Comparison of ENCODE assay signal across 7 cellular contexts in genomic region chr10:13472359-13472758, GRCh38.
"Had no signal": no experiment of that assay in that cellular context is flagged by ENCODE, and none has a peak within 500 bp of the region (broad histone marks: within the 10 kb centered on the region; RNA-seq: fewer than 3 reads in every experiment).

No MANE protein-coding gene starts in this region.

- DNase-seq: GDM1, GF-D8 had no signal

- FAIRE-seq: G401.6, GM12891, GM12892, GM18507, GM19239 had no signal
